In the genomic region with DNA sequence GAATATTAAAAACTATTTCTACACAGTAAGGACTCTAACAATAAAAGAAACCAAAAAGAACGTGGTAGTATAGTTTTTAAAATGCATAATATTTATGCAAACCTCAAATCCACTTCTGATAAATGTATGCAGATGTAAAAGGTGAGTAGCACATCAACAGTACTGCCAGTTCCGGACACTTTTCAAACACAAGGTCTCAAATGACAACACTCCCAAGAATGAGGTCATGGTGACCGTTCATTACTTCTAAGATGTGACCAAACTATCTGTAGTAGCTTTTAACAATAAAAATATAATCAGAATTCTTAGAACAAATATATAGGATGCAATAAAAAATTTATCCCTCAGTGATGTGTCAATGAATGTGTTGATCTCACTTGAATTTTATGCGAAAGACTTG, we compare ENCODE assay signal across 20 cellular contexts.
"Had no signal": no experiment of that assay in that cellular context is flagged by ENCODE, and none has a peak within 500 bp of the region (broad histone marks: within the 10 kb centered on the region; RNA-seq: fewer than 3 reads in every experiment).

No MANE protein-coding gene starts in this region.

- H3K9me3 ChIP-seq: SK-N-SH had no signal

- H3K4me3 Mint-ChIP-seq: IgD-negative memory B cell, T-cell had no signal

- DNase-seq: Kasumi-1, MM.1S, NCI-H1092 treated with DMSO at 0.1 percent for 48 hours, NCI-H1436, NCI-H187, NCI-H2029, NCI-H2081 treated with DMSO at 0.1 percent for 48 hours, NCI-H2171, NCI-H226, NCI-H446, NCI-H510A, NCI-H524 treated with DMSO at 0.1 percent for 48 hours, NCI-H69, NCI-H774, SHP77, SK-N-SH, SW 1271, T-cell had no signal

- H3K36me3 Mint-ChIP-seq: T-cell had no signal

- H3K4me1 Mint-ChIP-seq: IgD-negative memory B cell, T-cell had no signal

- H3K27ac Mint-ChIP-seq: IgD-negative memory B cell, T-cell had no signal

- H3K4me3 ChIP-seq: K562 had no signal
